9 cellular contexts compared by ENCODE assay signal in the genomic region with DNA sequence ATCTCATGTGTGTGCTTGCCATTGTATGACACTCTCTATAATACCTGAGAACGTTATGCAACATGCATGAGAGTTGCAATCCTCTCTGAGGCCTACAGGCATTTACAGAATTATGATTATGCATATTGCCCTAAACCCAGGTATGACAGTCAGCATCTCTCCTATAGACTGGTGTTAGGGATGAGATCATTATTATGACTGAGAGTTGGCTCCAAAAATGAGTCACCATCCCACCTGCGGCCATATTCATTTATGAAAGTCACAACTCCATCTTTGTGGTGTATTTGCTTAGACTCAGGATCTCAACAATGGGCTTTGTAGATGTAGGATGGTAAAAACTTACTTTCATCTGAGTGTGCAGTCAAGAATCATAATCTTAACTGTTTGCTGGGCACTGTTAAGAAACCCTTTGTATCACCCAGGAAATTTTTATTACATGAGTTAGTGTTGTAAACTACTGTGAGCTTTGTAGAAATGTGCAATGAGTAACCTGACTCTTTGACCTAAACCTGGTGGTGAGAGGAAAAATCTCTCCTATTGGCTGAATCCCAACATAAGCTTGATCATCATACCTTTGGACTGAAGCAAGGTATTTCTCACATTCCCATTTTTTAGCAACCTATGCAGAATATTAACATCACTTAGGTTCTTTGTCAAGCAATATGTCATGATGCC. TPM values are rescaled to one million over a fixed set of nuclear protein-coding genes. Genes with fewer than 3 reads are reported as not detected.
"Had no signal": no experiment of that assay in that cellular context is flagged by ENCODE, and none has a peak within 500 bp of the region (broad histone marks: within the 10 kb centered on the region; RNA-seq: fewer than 3 reads in every experiment).

No MANE protein-coding gene starts in this region.

RNA-seq across cellular contexts. Expression of gene BPY2C, which starts 10.6 kb away (rescaled TPM):
- total RNA-seq: HepG2, HT1080, IMR-90, NCI-H460, PC-9, Peyer's patch, Right ventricle myocardium superior, RPMI7951, SJSA1 had no signal
